In the genomic region with DNA sequence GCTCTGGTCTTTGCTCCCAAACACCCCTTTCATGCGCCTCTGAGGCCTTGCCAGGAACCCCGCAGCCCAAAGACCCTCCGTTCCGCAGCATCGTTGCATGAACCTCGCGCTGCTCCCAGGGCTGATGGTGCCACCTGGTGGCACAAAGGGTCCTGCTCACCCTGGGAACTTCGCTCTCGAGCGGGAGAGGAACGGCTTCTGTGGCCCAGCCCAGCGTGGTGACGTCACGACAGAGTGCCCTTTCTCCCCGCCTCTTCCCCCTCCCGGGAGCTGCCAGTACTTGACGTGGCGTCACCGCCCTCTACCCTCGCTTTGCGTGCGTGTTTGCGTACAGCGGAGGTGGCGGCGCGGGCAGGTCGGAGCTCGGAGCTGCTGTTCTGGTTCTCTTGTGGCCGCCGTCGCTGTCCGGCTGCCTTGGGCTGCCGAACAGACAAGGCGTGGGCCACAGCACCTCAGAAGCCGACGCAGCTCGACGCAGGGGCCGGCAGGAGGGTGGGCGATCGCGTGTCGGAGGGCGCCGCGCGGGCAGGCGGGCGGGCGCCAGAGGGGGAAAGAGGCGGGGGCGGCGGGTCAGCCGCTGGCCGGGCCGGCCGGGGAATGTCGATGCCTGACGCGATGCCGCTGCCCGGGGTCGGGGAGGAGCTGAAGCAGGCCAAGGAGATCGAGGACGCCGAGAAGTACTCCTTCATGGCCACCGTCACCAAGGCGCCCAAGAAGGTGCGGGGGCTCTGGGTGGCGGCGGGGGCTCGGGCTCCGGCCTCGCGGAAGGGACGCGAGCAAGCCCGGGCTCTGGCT, we compare ENCODE assay signal across 8 cellular contexts. TPM values are rescaled to one million over a fixed set of nuclear protein-coding genes. Genes with fewer than 3 reads are reported as not detected.
DNase-seq lines count a peak whose midpoint lies in the region; ATAC-seq and TF ChIP-seq lines count a peak whose summit lies in the region.

A gene (plus strand): TSS at position 310 of the 795 bp plus-strand sequence. CDS start 288 bp downstream, at position 598.

- peak; percentile 98 for ATAC-seq in stimulated activated naive CD8-positive, alpha-beta T cell treated with anti-CD3 and anti-CD28 coated beads, Interleukin-15, amount 100 ng/mL, for 72 hours

- peaks cover 13% of the 10 kb centered on the region for H3K36me3 ChIP-seq in HAP-1 (replicated peaks)
- H3K36me3 ChIP-seq in MG63: peaks cover 47% of the 10 kb centered on the region

- H3K36me3 Mint-ChIP-seq in nephron progenitor cell (ENCODE audit: low read depth): peaks cover 29% of the 10 kb centered on the region

- H3K4me1 Mint-ChIP-seq in nephron progenitor cell: peaks cover 66% of the 10 kb centered on the region
- peaks cover 43% of the 10 kb centered on the region for H3K4me1 Mint-ChIP-seq in stimulated activated naive CD8-positive, alpha-beta T cell treated with anti-CD3 and anti-CD28 coated beads, Interleukin-15, amount 100 ng/mL, for 72 hours

- H3K27me3 Mint-ChIP-seq in nephron progenitor cell (ENCODE audit: low read depth, poor library complexity): peaks cover 9% of the 10 kb centered on the region
- H3K27me3 Mint-ChIP-seq in stimulated activated naive CD8-positive, alpha-beta T cell treated with anti-CD3 and anti-CD28 coated beads, Interleukin-15, amount 100 ng/mL, for 72 hours: no peaks in the 10 kb centered on the region

- no peaks in the 10 kb centered on the region for H3K9me3 ChIP-seq in HAP-1
- peaks cover 4% of the 10 kb centered on the region; the same call in 1 of the 2 replicates for H3K9me3 ChIP-seq in MG63

- peak within 1 kb of the TSS; percentile 71 for H3K4me3 ChIP-seq in HAP-1
- peak within 1 kb of the TSS; percentile 89 for H3K4me3 ChIP-seq in MG63
- peak within 1 kb of the TSS; percentile 88 for H3K4me3 ChIP-seq in fibroblast of the aortic adventitia (ENCODE audit: low read depth, low read length)

- H3K9me3 Mint-ChIP-seq in nephron progenitor cell: peaks cover 10% of the 10 kb centered on the region
- no peaks in the 10 kb centered on the region for H3K9me3 Mint-ChIP-seq in stimulated activated naive CD8-positive, alpha-beta T cell treated with anti-CD3 and anti-CD28 coated beads, Interleukin-15, amount 100 ng/mL, for 72 hours

- H3K27me3 ChIP-seq in HAP-1 (ENCODE audit: low read depth) (no peaks in the 10 kb centered on the region), MG63 (no peaks in the 10 kb centered on the region)

- peak within 1 kb of the TSS; percentile 98 for H3K4me3 Mint-ChIP-seq in nephron progenitor cell
- peak within 1 kb of the TSS; percentile 98 to 99 for H3K4me3 Mint-ChIP-seq in stimulated activated naive CD8-positive, alpha-beta T cell treated with anti-CD3 and anti-CD28 coated beads, Interleukin-15, amount 100 ng/mL, for 72 hours

- H3K27ac Mint-ChIP-seq in nephron progenitor cell: peak within 1 kb of the TSS; percentile 99
- H3K27ac Mint-ChIP-seq in stimulated activated naive CD8-positive, alpha-beta T cell treated with anti-CD3 and anti-CD28 coated beads, Interleukin-15, amount 100 ng/mL, for 72 hours: peak within 1 kb of the TSS; percentile 98 to 100

- TF ChIP-seq CTCF in fibroblast of the aortic adventitia (IDR thresholded peaks at IDR 0.05; ENCODE audit: insufficient read depth, low read length): peak; percentile 93
- peak; percentile 96 for TF ChIP-seq CTCF in nephron progenitor cell (IDR thresholded peaks at IDR 0.05)

- DNase-seq in GF-D8 (lab: John Stamatoyannopoulos, UW): peak; percentile 94
- peak; percentile 97 to 99 for DNase-seq in HAP-1 (ENCODE audit: low spot score in 2 of 2)
- DNase-seq in MG63: peak; percentile 100
- peak; percentile 96 for DNase-seq in SHP77 treated with DMSO at 0.1 percent for 48 hours (lab: John Stamatoyannopoulos, UW)
- peak; percentile 100 for DNase-seq in activated effector memory CD4-positive, alpha-beta T cell treated with anti-CD3 and anti-CD28 coated beads, Interleukin-2, amount 50 U/mL, for 16 hours
- peak; percentile 99 for DNase-seq in fibroblast of the aortic adventitia (ENCODE audit: low read depth)
- peak; percentile 99 for DNase-seq in nephron progenitor cell
- DNase-seq in stimulated activated naive CD8-positive, alpha-beta T cell treated with anti-CD3 and anti-CD28 coated beads, Interleukin-15, amount 100 ng/mL, for 72 hours: peak; percentile 99

- H3K4me1 ChIP-seq in HAP-1: peaks cover 13% of the 10 kb centered on the region

- in situ Hi-C loops in HAP-1 (cut with MboI; ENCODE audit: low sequenced_read_pairs): loop anchor here (5.0 to 10.0 kb wide), 3 partner anchors 207 to 440 kb away; a partner anchor contains a TSS

RNA-seq across cellular contexts. Expression of the gene that starts here (rescaled TPM):
- total RNA-seq in MG63 (2014; rRNA removed; shearing (Covaris generic); ENCODE audit: low replicate concordance): 55.4 and 64.5 TPM in 2 replicates
- 48.5 and 59.3 TPM in 2 replicates for total RNA-seq in fibroblast of the aortic adventitia (ENCODE audit: low replicate concordance)

Comparison
In these comparisons a context has a peak if more than half of its experiments do, and no peak if none do; other contexts are left out.
1. Peak in every context shown above with its lines: DNase-seq, ATAC-seq and H3K4me3 ChIP-seq.